In the genomic region with DNA sequence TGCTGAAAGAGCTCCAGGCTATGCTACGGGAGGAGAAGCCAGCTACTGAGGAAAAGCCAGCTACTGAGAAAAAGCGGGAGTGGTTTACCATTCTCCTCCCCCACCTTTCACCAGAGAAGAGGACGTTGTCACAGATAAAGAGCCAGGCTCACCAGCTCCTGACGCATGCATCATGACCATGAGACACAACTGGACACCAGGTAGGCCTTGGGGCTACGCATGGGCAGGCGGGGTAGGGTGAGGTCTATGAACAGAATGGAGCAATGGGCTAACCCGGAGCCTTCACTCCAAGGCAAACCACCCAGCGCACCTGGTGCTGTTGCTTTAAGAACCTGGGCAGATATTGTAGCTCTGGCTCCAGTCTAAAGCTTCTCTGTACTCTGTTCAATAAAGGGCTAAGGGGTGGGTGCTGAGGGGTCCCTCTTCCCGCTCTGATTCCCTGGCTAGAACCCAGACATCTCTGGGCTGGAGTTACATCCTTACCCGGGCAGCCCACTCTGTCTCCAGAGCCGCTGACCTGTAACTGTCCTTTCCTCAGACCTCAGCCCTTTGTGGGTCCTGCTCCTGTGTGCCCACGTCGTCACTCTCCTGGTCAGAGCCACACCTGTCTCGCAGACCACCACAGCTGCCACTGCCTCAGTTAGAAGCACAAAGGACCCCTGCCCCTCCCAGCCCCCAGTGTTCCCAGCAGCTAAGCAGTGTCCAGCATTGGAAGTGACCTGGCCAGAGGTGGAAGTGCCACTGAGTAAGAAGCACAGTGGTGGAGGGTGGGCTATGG, we compare ENCODE assay signal across 9 cellular contexts. TPM values are rescaled to one million over a fixed set of nuclear protein-coding genes. Genes with fewer than 3 reads are reported as not detected.
A peak's percentile ranks its signal among the peaks of the same experiment; 100 is the strongest.
DNase-seq lines count a peak whose midpoint lies in the region; ATAC-seq and TF ChIP-seq lines count a peak whose summit lies in the region.
"Had no signal": no experiment of that assay in that cellular context is flagged by ENCODE, and none has a peak within 500 bp of the region (broad histone marks: within the 10 kb centered on the region; RNA-seq: fewer than 3 reads in every experiment).

No MANE protein-coding gene starts in this region.

- no peak for TF ChIP-seq CTCF in Peyer's patch (IDR thresholded peaks at IDR 0.05)
- no peak for TF ChIP-seq CTCF in esophagus muscularis mucosa (IDR thresholded peaks at IDR 0.05)
- TF ChIP-seq CTCF in ovary (IDR thresholded peaks at IDR 0.05) = no peak
- TF ChIP-seq CTCF in BE2C (IDR thresholded peaks at IDR 0.05; ENCODE audit: low read depth, low read length) = no peak

- intact Hi-C loops in esophagus muscularis mucosa (cut with DNase I) (no loop called here), ovary (cut with DNase I) (loop anchor here in 1 of 4 donors (10.0 kb wide), 1 partner anchor 245 kb away; the partner anchor contains the start of gene PHOX2A)

- peak overlapping the region; percentile 63 to 91 (median 74); a peak in 17 of 22 replicates for H3K4me2 ChIP-seq in BLaER1 treated with 17β-estradiol and CSF1 and Interleukin-3, amounts not matched to agents 10 nM and 100 nM

- peaks cover 23 to 52% (median 38%) of the 10 kb centered on the region in 11 experiments; a peak in 21 of 22 replicates for H4K20me1 ChIP-seq in BLaER1 treated with 17β-estradiol and CSF1 and Interleukin-3, amounts not matched to agents 10 nM and 100 nM

- H3K4me1 ChIP-seq in BLaER1 treated with 17β-estradiol and CSF1 and Interleukin-3, amounts not matched to agents 10 nM and 100 nM = peaks cover 17 to 49% (median 24%) of the 10 kb centered on the region in 10 experiments
- H3K4me1 ChIP-seq in Peyer's patch = peaks cover 0 to 20% (median 6%) of the 10 kb centered on the region in 4 donors
- H3K4me1 ChIP-seq in esophagus muscularis mucosa = peaks cover 27 to 62% (median 48%) of the 10 kb centered on the region in 4 donors
- peaks cover 3% of the 10 kb centered on the region for H3K4me1 ChIP-seq in ovary (ENCODE audit: insufficient read depth)
- no peaks in the 10 kb centered on the region for H3K4me1 ChIP-seq in BE2C

- TF ChIP-seq EP300 in esophagus muscularis mucosa (IDR thresholded peaks at IDR 0.05) = no peak
- TF ChIP-seq EP300 in ovary (IDR thresholded peaks at IDR 0.05) = no peak

- H3K36me3 ChIP-seq in BLaER1 treated with 17β-estradiol and CSF1 and Interleukin-3, amounts not matched to agents 10 nM and 100 nM = peaks cover 38 to 69% (median 53%) of the 10 kb centered on the region in 11 experiments
- H3K36me3 ChIP-seq in Peyer's patch = peaks cover 0 to 47% (median 0%) of the 10 kb centered on the region in 3 donors
- peaks cover 27 to 61% (median 50%) of the 10 kb centered on the region in 4 donors for H3K36me3 ChIP-seq in esophagus muscularis mucosa
- no peaks in the 10 kb centered on the region for H3K36me3 ChIP-seq in ovary
- H3K36me3 ChIP-seq in BE2C = peaks cover 37% of the 10 kb centered on the region

- peak overlapping the region in 5 of 11 experiments; percentile 23 to 69 (median 65); a peak in 3 of 22 replicates for H3K27ac ChIP-seq in BLaER1 treated with 17β-estradiol and CSF1 and Interleukin-3, amounts not matched to agents 10 nM and 100 nM
- H3K27ac ChIP-seq in Peyer's patch = peak overlapping the region; percentile 43 to 80 (median 66)
- peak overlapping the region; percentile 71 to 87 (median 74) for H3K27ac ChIP-seq in esophagus muscularis mucosa (replicated peaks in 1 of 4)
- H3K27ac ChIP-seq in ovary = peak overlapping the region; percentile 21 to 59

- TF ChIP-seq POLR2A in Peyer's patch (IDR thresholded peaks at IDR 0.05) = no peak
- TF ChIP-seq POLR2A in esophagus muscularis mucosa (IDR thresholded peaks at IDR 0.05; ENCODE audit: low read depth) = no peak
- TF ChIP-seq POLR2A in ovary (IDR thresholded peaks at IDR 0.05) = no peak

- DNase-seq in Peyer's patch (no peak), esophagus muscularis mucosa (ENCODE audit: extremely low spot score) (no peak), ovary (no peak), globus pallidus (ENCODE audit: low spot score) (no peak), GDM1 (lab: John Stamatoyannopoulos, UW) (no peak), BE2C (no peak)
- DNase-seq: NCI-H524 treated with DMSO at 0.1 percent for 48 hours had no signal

- H3K9ac ChIP-seq in BLaER1 treated with 17β-estradiol and CSF1 and Interleukin-3, amounts not matched to agents 10 nM and 100 nM = no peak overlapping the region

- no peak for ATAC-seq in HG03175 (IDR thresholded peaks at IDR 0.05; ENCODE audit: unreplicated experiment)

- 74% methylated on average over 11 of the region's 14 CpGs for WGBS in esophagus muscularis mucosa
- 61 to 67% (median 64%) methylated on average over 14 of the region's 14 CpGs for WGBS in ovary, 3 donors

- no peaks in the 10 kb centered on the region for H3K27me3 ChIP-seq in BLaER1 treated with 17β-estradiol and CSF1 and Interleukin-3, amounts not matched to agents 10 nM and 100 nM
- H3K27me3 ChIP-seq in Peyer's patch (no peaks in the 10 kb centered on the region), esophagus muscularis mucosa (no peaks in the 10 kb centered on the region), ovary (no peaks in the 10 kb centered on the region), BE2C (no peaks in the 10 kb centered on the region)

- H3K4me3 ChIP-seq in BLaER1 treated with 17β-estradiol and CSF1 and Interleukin-3, amounts not matched to agents 10 nM and 100 nM = no peak overlapping the region
- H3K4me3 ChIP-seq in Peyer's patch (peak overlapping the region in 2 of 4 donors; percentile 22 to 27), esophagus muscularis mucosa (peak overlapping the region; percentile 35 to 50 (median 36)), ovary (peak overlapping the region; percentile 10), BE2C (ENCODE audit: low read depth, low read length) (no peak overlapping the region)

- H3K9me3 ChIP-seq in BLaER1 treated with 17β-estradiol and CSF1 and Interleukin-3, amounts not matched to agents 10 nM and 100 nM (replicated peaks in 1 of 11) = no peaks in the 10 kb centered on the region
- no peaks in the 10 kb centered on the region for H3K9me3 ChIP-seq in Peyer's patch
- no peaks in the 10 kb centered on the region for H3K9me3 ChIP-seq in esophagus muscularis mucosa
- H3K9me3 ChIP-seq in ovary = no peaks in the 10 kb centered on the region
- H3K9me3 ChIP-seq in BE2C = no peaks in the 10 kb centered on the region

RNA-seq across cellular contexts. Expression of gene IL18BP, which starts 1.3 kb away (rescaled TPM):
- 10 to 100 TPM; 16.1 to 45.4 (median 28.2) TPM for total RNA-seq in Peyer's patch
- 1 to 10 TPM; 2.7 to 9.4 (median 5.9) TPM for total RNA-seq in esophagus muscularis mucosa
- 10 to 100 TPM in 3 of 7 donors, 1 to 10 TPM in 4; 4.6 to 14.2 (median 8.8) TPM for total RNA-seq in ovary
- polyA plus RNA-seq in ovary = 10 to 100 TPM in 1 of 2 donors, 1 to 10 TPM in 1; 8.7 to 17.1 TPM
- 21.4 TPM for polyA plus RNA-seq in BE2C (2012; ENCODE audit: insufficient read depth, insufficient read length, low read depth)

Comparison
In these comparisons a context has a peak if more than half of its experiments do, and no peak if none do; other contexts are left out.
1. H3K4me3 ChIP-seq: peak in esophagus muscularis mucosa (4 of 4) and ovary (single experiment); none in BLaER1 treated with 17β-estradiol and CSF1 and Interleukin-3, amounts not matched to agents 10 nM and 100 nM (0 of 10) and BE2C (single experiment).